21 cellular contexts compared by ENCODE assay signal in the genomic region with DNA sequence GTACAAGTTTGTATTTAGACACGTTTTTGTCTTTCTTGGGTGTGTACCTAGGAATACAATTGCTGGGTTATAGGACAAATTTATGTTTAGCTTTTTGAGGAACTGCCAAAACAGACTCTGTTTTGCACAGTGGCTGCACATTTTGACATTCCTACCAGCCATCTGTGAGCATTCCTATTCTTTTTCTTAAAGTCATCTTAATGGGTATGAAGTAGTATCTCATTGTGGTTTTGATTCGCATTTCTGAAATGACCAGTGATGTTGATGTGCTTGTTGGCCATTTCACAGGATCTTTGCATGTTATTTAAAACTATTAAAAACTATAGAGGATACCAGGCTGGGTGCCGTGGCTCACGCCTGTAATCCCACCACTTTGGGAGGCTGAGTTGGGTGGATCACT. TPM values are rescaled to one million over a fixed set of nuclear protein-coding genes. Genes with fewer than 3 reads are reported as not detected.
DNase-seq lines count a peak whose midpoint lies in the region; ATAC-seq and TF ChIP-seq lines count a peak whose summit lies in the region.
"Had no signal": no experiment of that assay in that cellular context is flagged by ENCODE, and none has a peak within 500 bp of the region (broad histone marks: within the 10 kb centered on the region; RNA-seq: fewer than 3 reads in every experiment).

No MANE protein-coding gene starts in this region.

- no peak for TF ChIP-seq CTCF in natural killer cell (IDR thresholded peaks at IDR 0.05)
- TF ChIP-seq CTCF in fibroblast of mammary gland (conservative IDR thresholded peaks at IDR 0.05; ENCODE audit: control insufficient read depth, insufficient read depth, low read depth, low read length), result no peak

- H3K9me3 ChIP-seq in thymus (ENCODE audit: control insufficient read depth), result peaks cover 2% of the 10 kb centered on the region
- H3K9me3 ChIP-seq: BE2C had no signal

- peaks cover 3% of the 10 kb centered on the region for H3K9me3 Mint-ChIP-seq in natural killer cell treated with Interleukin-12 subunit alpha and Interleukin-12 subunit beta and Interleukin-15 and Interleukin-18, amount 100 ng/mL, for 72 hours
- no peaks in the 10 kb centered on the region for H3K9me3 Mint-ChIP-seq in natural killer cell
- H3K9me3 Mint-ChIP-seq in activated CD8-positive, alpha-beta T cell treated with anti-CD3 and anti-CD28 coated beads, Interleukin-2, amount 10 ng/mL, durations not matched to agents 7 days and 5 days (ENCODE audit: insufficient read depth), result no peaks in the 10 kb centered on the region
- H3K9me3 Mint-ChIP-seq: CD8-positive, alpha-beta T cell had no signal

- peak overlapping the region; percentile 68 to 90 for H3K27ac Mint-ChIP-seq in natural killer cell treated with Interleukin-12 subunit alpha and Interleukin-12 subunit beta and Interleukin-15 and Interleukin-18, amount 100 ng/mL, for 72 hours
- no peak overlapping the region for H3K27ac Mint-ChIP-seq in natural killer cell
- no peak overlapping the region for H3K27ac Mint-ChIP-seq in activated CD8-positive, alpha-beta T cell treated with anti-CD3 and anti-CD28 coated beads, Interleukin-2, amount 10 ng/mL, durations not matched to agents 7 days and 5 days
- H3K27ac Mint-ChIP-seq: CD8-positive, alpha-beta T cell had no signal

- no peak for DNase-seq in natural killer cell treated with Interleukin-12 subunit alpha and Interleukin-12 subunit beta and Interleukin-15 and Interleukin-18, amount 100 ng/mL, for 72 hours (ENCODE audit: low spot score)
- DNase-seq in natural killer cell, result no peak
- peak; percentile 4 for DNase-seq in activated CD8-positive, alpha-beta T cell treated with anti-CD3 and anti-CD28 coated beads, Interleukin-2, amount 10 ng/mL, durations not matched to agents 7 days and 5 days
- DNase-seq in fibroblast of mammary gland (ENCODE audit: low read depth), result peak; percentile 20
- DNase-seq in pons (ENCODE audit: low spot score), result no peak
- DNase-seq: BE2C; CD8-positive, alpha-beta T cell; DND-41; GF-D8; HCEC 1CT; NCI-H1417 treated with DMSO at 0.1 percent for 48 hours; NCI-H2029; NCI-H2171 treated with DMSO at 0.1 percent for 48 hours; NCI-H510A; SHP77 had no signal

- H3K4me1 ChIP-seq in thymus (ENCODE audit: control insufficient read depth, insufficient read depth, low read length), result peaks cover 6% of the 10 kb centered on the region
- H3K4me1 ChIP-seq: BE2C had no signal

- intact Hi-C loops in natural killer cell (cut with micrococcal nuclease), result loop anchor here (10.0 kb wide), 1 partner anchor 135 kb away; no protein-coding TSS in a partner anchor

- 93% methylated on average over 4 of the region's 4 CpGs for WGBS in thymus

- peak overlapping the region; percentile 18 for H3K27ac ChIP-seq in thymus (ENCODE audit: low read depth)

- no peaks in the 10 kb centered on the region for H3K36me3 ChIP-seq in thymus (ENCODE audit: control insufficient read depth, insufficient read depth)
- H3K36me3 ChIP-seq: BE2C had no signal

- H3K27me3 Mint-ChIP-seq in natural killer cell treated with Interleukin-12 subunit alpha and Interleukin-12 subunit beta and Interleukin-15 and Interleukin-18, amount 100 ng/mL, for 72 hours, result peaks cover 0 to 17% of the 10 kb centered on the region in 2 donors
- peaks cover 0 to 3% of the 10 kb centered on the region in 2 donors for H3K27me3 Mint-ChIP-seq in natural killer cell (ENCODE audit: low read depth in 2 of 2)
- H3K27me3 Mint-ChIP-seq in activated CD8-positive, alpha-beta T cell treated with anti-CD3 and anti-CD28 coated beads, Interleukin-2, amount 10 ng/mL, durations not matched to agents 7 days and 5 days (ENCODE audit: low read depth), result no peaks in the 10 kb centered on the region

- H3K27me3 ChIP-seq in thymus (ENCODE audit: control insufficient read depth, insufficient read depth), result no peaks in the 10 kb centered on the region

- H3K4me1 Mint-ChIP-seq in natural killer cell treated with Interleukin-12 subunit alpha and Interleukin-12 subunit beta and Interleukin-15 and Interleukin-18, amount 100 ng/mL, for 72 hours (ENCODE audit: low read depth in 2 of 2), result peaks cover 46 to 53% of the 10 kb centered on the region in 2 donors
- H3K4me1 Mint-ChIP-seq in natural killer cell, result peaks cover 0 to 8% of the 10 kb centered on the region in 2 donors
- peaks cover 14% of the 10 kb centered on the region for H3K4me1 Mint-ChIP-seq in activated CD8-positive, alpha-beta T cell treated with anti-CD3 and anti-CD28 coated beads, Interleukin-2, amount 10 ng/mL, durations not matched to agents 7 days and 5 days (ENCODE audit: low read depth)

- ATAC-seq in natural killer cell treated with Interleukin-12 subunit alpha and Interleukin-12 subunit beta and Interleukin-15 and Interleukin-18, amount 100 ng/mL, for 72 hours, result no peak
- ATAC-seq in natural killer cell (no peak), HG03521 (IDR thresholded peaks at IDR 0.05; ENCODE audit: unreplicated experiment) (no peak), GM21447 (IDR thresholded peaks at IDR 0.05; ENCODE audit: unreplicated experiment) (no peak)
- ATAC-seq in activated CD8-positive, alpha-beta T cell treated with anti-CD3 and anti-CD28 coated beads, Interleukin-2, amount 10 ng/mL, durations not matched to agents 7 days and 5 days, result no peak
- ATAC-seq: CD8-positive, alpha-beta T cell had no signal

- H3K4me3 ChIP-seq in fibroblast of mammary gland (ENCODE audit: control insufficient read depth, low read depth, low read length) (no peak overlapping the region), thymus (ENCODE audit: low read length) (no peak overlapping the region)

- POLR2A ChIA-PET in activated CD8-positive, alpha-beta T cell treated with anti-CD3 and anti-CD28 coated beads, Interleukin-2, amount 10 ng/mL, durations not matched to agents 7 days and 5 days (lab: Charles Lee), result no interaction called here

- CTCF ChIA-PET in activated CD8-positive, alpha-beta T cell treated with anti-CD3 and anti-CD28 coated beads, Interleukin-2, amount 10 ng/mL, durations not matched to agents 7 days and 5 days (lab: Charles Lee), result interaction anchor here (1.0 to 1.5 kb wide), 3 partner anchors 34 to 80 kb away, joined by 3 to 6 read pairs (median 3); no protein-coding TSS in a partner anchor

- peak overlapping the region; percentile 22 for H3K4me3 Mint-ChIP-seq in natural killer cell treated with Interleukin-12 subunit alpha and Interleukin-12 subunit beta and Interleukin-15 and Interleukin-18, amount 100 ng/mL, for 72 hours
- H3K4me3 Mint-ChIP-seq in natural killer cell, result no peak overlapping the region
- H3K4me3 Mint-ChIP-seq in activated CD8-positive, alpha-beta T cell treated with anti-CD3 and anti-CD28 coated beads, Interleukin-2, amount 10 ng/mL, durations not matched to agents 7 days and 5 days, result no peak overlapping the region
- H3K4me3 Mint-ChIP-seq: CD8-positive, alpha-beta T cell; IgD-negative memory B cell had no signal

- peaks cover 36% of the 10 kb centered on the region for H3K36me3 Mint-ChIP-seq in natural killer cell treated with Interleukin-12 subunit alpha and Interleukin-12 subunit beta and Interleukin-15 and Interleukin-18, amount 100 ng/mL, for 72 hours
- no peaks in the 10 kb centered on the region for H3K36me3 Mint-ChIP-seq in natural killer cell
- peaks cover 50% of the 10 kb centered on the region for H3K36me3 Mint-ChIP-seq in activated CD8-positive, alpha-beta T cell treated with anti-CD3 and anti-CD28 coated beads, Interleukin-2, amount 10 ng/mL, durations not matched to agents 7 days and 5 days (ENCODE audit: low read depth)
- H3K36me3 Mint-ChIP-seq: CD8-positive, alpha-beta T cell had no signal

RNA-seq across cellular contexts. Expression of a gene that starts 32.6 kb away (rescaled TPM):
- 100 to 1,000 TPM in 1 of 2 donors, 10 to 100 TPM in 1; 56.7 to 125 TPM for total RNA-seq in natural killer cell treated with Interleukin-12 subunit alpha and Interleukin-12 subunit beta and Interleukin-15 and Interleukin-18, amount 100 ng/mL, for 72 hours
- 10 to 100 TPM; 10.7 to 11.8 (median 11.3) TPM for total RNA-seq in natural killer cell
- total RNA-seq in activated CD8-positive, alpha-beta T cell treated with anti-CD3 and anti-CD28 coated beads, Interleukin-2, amount 10 ng/mL, durations not matched to agents 7 days and 5 days, result 10 to 100 TPM; 17.2 to 18.1 TPM
- 12.0 TPM for polyA plus RNA-seq in thymus

RNA-seq across cellular contexts. Expression of a gene that starts 52.2 kb away (rescaled TPM):
- 1,000 to 10,000 TPM; 1,064 to 1,187 TPM for total RNA-seq in natural killer cell treated with Interleukin-12 subunit alpha and Interleukin-12 subunit beta and Interleukin-15 and Interleukin-18, amount 100 ng/mL, for 72 hours
- 10 to 100 TPM in 1 of 3 donors, 1 to 10 TPM in 2; 3.4 to 11.2 (median 3.7) TPM for total RNA-seq in natural killer cell
- total RNA-seq in activated CD8-positive, alpha-beta T cell treated with anti-CD3 and anti-CD28 coated beads, Interleukin-2, amount 10 ng/mL, durations not matched to agents 7 days and 5 days, result 100 to 1,000 TPM; 174 to 177 TPM
- 13.0 TPM for polyA plus RNA-seq in thymus
- total RNA-seq: HT-29, LHCN-M2 had no signal

Comparison
In these comparisons a context has a peak if more than half of its experiments do, and no peak if none do; other contexts are left out.
1. H3K27ac Mint-ChIP-seq: peak in natural killer cell treated with Interleukin-12 subunit alpha and Interleukin-12 subunit beta and Interleukin-15 and Interleukin-18, amount 100 ng/mL, for 72 hours (2 of 2); none in natural killer cell (0 of 2) and activated CD8-positive, alpha-beta T cell treated with anti-CD3 and anti-CD28 coated beads, Interleukin-2, amount 10 ng/mL, durations not matched to agents 7 days and 5 days (single experiment).
2. RNA of a gene that starts 52.2 kb away (total RNA-seq): 1,064 to 1,187 TPM in natural killer cell treated with Interleukin-12 subunit alpha and Interleukin-12 subunit beta and Interleukin-15 and Interleukin-18, amount 100 ng/mL, for 72 hours and 174 to 177 TPM in activated CD8-positive, alpha-beta T cell treated with anti-CD3 and anti-CD28 coated beads, Interleukin-2, amount 10 ng/mL, durations not matched to agents 7 days and 5 days; 3.4 to 11.2 TPM in natural killer cell; every median in the first group is over 10 times any median in the second.
3. DNase-seq: peak in activated CD8-positive, alpha-beta T cell treated with anti-CD3 and anti-CD28 coated beads, Interleukin-2, amount 10 ng/mL, durations not matched to agents 7 days and 5 days (single experiment) and fibroblast of mammary gland (single experiment); none in natural killer cell treated with Interleukin-12 subunit alpha and Interleukin-12 subunit beta and Interleukin-15 and Interleukin-18, amount 100 ng/mL, for 72 hours (single experiment), natural killer cell (single experiment) and pons (single experiment).